22 cellular contexts compared by ENCODE assay signal in genomic region chrX:133437356-133437755, GRCh38. TPM values are rescaled to one million over a fixed set of nuclear protein-coding genes. Genes with fewer than 3 reads are reported as not detected.
"Had no signal": no experiment of that assay in that cellular context is flagged by ENCODE, and none has a peak within 500 bp of the region (broad histone marks: within the 10 kb centered on the region; RNA-seq: fewer than 3 reads in every experiment).

No MANE protein-coding gene starts in this region.

- H3K4me1 ChIP-seq: esophagus muscularis mucosa, gastrocnemius medialis, heart right ventricle, parathyroid adenoma, prostate gland, right lobe of liver, stomach, transverse colon had no signal

- H3K4me1 Mint-ChIP-seq: stimulated activated naive B cell treated with anti-CD40 and anti-IgM and Interleukin-4, amounts not matched to agents 10 μg/mL and 1 μg/mL and 100 μg/mL, for 72 hours had no signal

- H2AFZ ChIP-seq: parathyroid adenoma had no signal

- H3K27me3 ChIP-seq: esophagus muscularis mucosa, gastrocnemius medialis, right lobe of liver, transverse colon had no signal

- H3K9me3 ChIP-seq: esophagus muscularis mucosa, gastrocnemius medialis, heart right ventricle, prostate gland, right lobe of liver, thoracic aorta, transverse colon had no signal

- H3K4me3 Mint-ChIP-seq: natural killer cell treated with Interleukin-12 subunit alpha and Interleukin-12 subunit beta and Interleukin-15 and Interleukin-18, amount 100 ng/mL, for 72 hours; stimulated activated naive B cell treated with anti-CD40 and anti-IgM and Interleukin-4, amounts not matched to agents 10 μg/mL and 1 μg/mL and 100 μg/mL, for 72 hours had no signal

- DNase-seq: effector memory CD4-positive, alpha-beta T cell; gastrocnemius medialis; heart right ventricle; hypothalamus; mammary epithelial cell; midbrain; occipital lobe; retina; right lobe of liver; stimulated activated CD4-positive, alpha-beta T cell treated with anti-CD3 and anti-CD28 coated beads, Interleukin-15, amount 100 ng/mL, for 24 hours; stimulated activated CD4-positive, alpha-beta T cell treated with anti-CD3 and anti-CD28 coated beads, Interleukin-1b, Interleukin-23, amount 100 ng/mL, for 48 hours; stimulated activated CD4-positive, alpha-beta T cell treated with anti-CD3 and anti-CD28 coated beads, Interleukin-4, amount 100 ng/mL, for 24 hours; stimulated activated naive B cell treated with anti-CD40 and anti-IgM and Interleukin-4, amounts not matched to agents 10 μg/mL and 1 μg/mL and 100 μg/mL, for 72 hours; stomach; substantia nigra; transverse colon had no signal

- H3K27ac Mint-ChIP-seq: natural killer cell treated with Interleukin-12 subunit alpha and Interleukin-12 subunit beta and Interleukin-15 and Interleukin-18, amount 100 ng/mL, for 72 hours; stimulated activated naive B cell treated with anti-CD40 and anti-IgM and Interleukin-4, amounts not matched to agents 10 μg/mL and 1 μg/mL and 100 μg/mL, for 72 hours had no signal

- H3K27ac ChIP-seq: epithelial cell of prostate, esophagus muscularis mucosa, gastrocnemius medialis, heart right ventricle, parathyroid adenoma, prostate gland, right lobe of liver, stomach, thoracic aorta, transverse colon had no signal

- H3K36me3 Mint-ChIP-seq: natural killer cell treated with Interleukin-12 subunit alpha and Interleukin-12 subunit beta and Interleukin-15 and Interleukin-18, amount 100 ng/mL, for 72 hours; stimulated activated naive B cell treated with anti-CD40 and anti-IgM and Interleukin-4, amounts not matched to agents 10 μg/mL and 1 μg/mL and 100 μg/mL, for 72 hours had no signal

- H3K4me3 ChIP-seq: esophagus muscularis mucosa, gastrocnemius medialis, heart right ventricle, prostate gland, right lobe of liver, stomach, thoracic aorta, transverse colon had no signal

- H3K9me3 Mint-ChIP-seq: natural killer cell treated with Interleukin-12 subunit alpha and Interleukin-12 subunit beta and Interleukin-15 and Interleukin-18, amount 100 ng/mL, for 72 hours; stimulated activated naive B cell treated with anti-CD40 and anti-IgM and Interleukin-4, amounts not matched to agents 10 μg/mL and 1 μg/mL and 100 μg/mL, for 72 hours had no signal

- H3K9ac ChIP-seq: parathyroid adenoma had no signal

- ATAC-seq: gastrocnemius medialis; heart right ventricle; natural killer cell treated with Interleukin-12 subunit alpha and Interleukin-12 subunit beta and Interleukin-15 and Interleukin-18, amount 100 ng/mL, for 72 hours; right lobe of liver; stimulated activated naive B cell treated with anti-CD40 and anti-IgM and Interleukin-4, amounts not matched to agents 10 μg/mL and 1 μg/mL and 100 μg/mL, for 72 hours had no signal

- H3K36me3 ChIP-seq: esophagus muscularis mucosa, gastrocnemius medialis, heart right ventricle, prostate gland, right lobe of liver, stomach, thoracic aorta, transverse colon had no signal

- H3K79me2 ChIP-seq: parathyroid adenoma had no signal

RNA-seq across cellular contexts. Expression of gene GPC4, which starts 22.1 kb away (rescaled TPM):
- total RNA-seq: natural killer cell treated with Interleukin-12 subunit alpha and Interleukin-12 subunit beta and Interleukin-15 and Interleukin-18, amount 100 ng/mL, for 72 hours had no signal
